Comparison of ENCODE assay signal across 27 cellular contexts in genomic region chr11:133137270-133137669, GRCh38.
"Had no signal": no experiment of that assay in that cellular context is flagged by ENCODE, and none has a peak within 500 bp of the region (broad histone marks: within the 10 kb centered on the region; RNA-seq: fewer than 3 reads in every experiment).

No MANE protein-coding gene starts in this region.

- H3K4me3 ChIP-seq: stomach, suprapubic skin, testis, thoracic aorta, thyroid gland, tibial artery, tibial nerve, transverse colon, upper lobe of left lung, upper lobe of right lung, uterus, vagina had no signal

- H3K27me3 ChIP-seq: testis, thyroid gland, tibial nerve, upper lobe of left lung, uterus, vagina had no signal

- H3K9me3 Mint-ChIP-seq: stimulated activated naive CD8-positive, alpha-beta T cell treated with anti-CD3 and anti-CD28 coated beads, Interleukin-15, Interleukin-2, amounts not matched to agents 100 ng/mL and 50 ng/mL, for 24 hours had no signal

- H3K4me1 Mint-ChIP-seq: stimulated activated effector memory CD8-positive, alpha-beta T cell treated with anti-CD3 and anti-CD28 coated beads, Interleukin-12 subunit alpha, Interleukin-12 subunit beta, amount 100 ng/mL, for 72 hours; stimulated activated memory B cell treated with anti-CD40 and anti-IgM and Interleukin-4, amounts not matched to agents 10 μg/mL and 1 μg/mL and 100 μg/mL, for 72 hours; stimulated activated naive B cell treated with anti-CD40 and anti-IgM and Interleukin-4, amounts not matched to agents 10 μg/mL and 1 μg/mL and 100 μg/mL, for 72 hours; stimulated activated naive CD8-positive, alpha-beta T cell treated with anti-CD3 and anti-CD28 coated beads, Interleukin-15, amount 100 ng/mL, for 72 hours had no signal

- H3K36me3 ChIP-seq: stomach, suprapubic skin, thoracic aorta, thyroid gland, tibial artery, tibial nerve, transverse colon, upper lobe of left lung, upper lobe of right lung, uterus, vagina had no signal

- H3K27ac ChIP-seq: stomach, suprapubic skin, testis, thoracic aorta, thyroid gland, tibial artery, tibial nerve, transverse colon, upper lobe of left lung, upper lobe of right lung, uterus, vagina had no signal

- H3K27me3 Mint-ChIP-seq: stimulated activated memory B cell treated with anti-CD40 and anti-IgM and Interleukin-4, amounts not matched to agents 10 μg/mL and 1 μg/mL and 100 μg/mL, for 72 hours had no signal

- H3K4me3 Mint-ChIP-seq: stimulated activated effector memory CD8-positive, alpha-beta T cell treated with anti-CD3 and anti-CD28 coated beads, Interleukin-12 subunit alpha, Interleukin-12 subunit beta, amount 100 ng/mL, for 72 hours; stimulated activated memory B cell treated with anti-CD40 and anti-IgM and Interleukin-4, amounts not matched to agents 10 μg/mL and 1 μg/mL and 100 μg/mL, for 72 hours; stimulated activated naive B cell treated with anti-CD40 and anti-IgM and Interleukin-4, amounts not matched to agents 10 μg/mL and 1 μg/mL and 100 μg/mL, for 72 hours; stimulated activated naive CD8-positive, alpha-beta T cell treated with anti-CD3 and anti-CD28 coated beads, Interleukin-15, amount 100 ng/mL, for 72 hours; stimulated activated naive CD8-positive, alpha-beta T cell treated with anti-CD3 and anti-CD28 coated beads, Interleukin-15, Interleukin-2, amounts not matched to agents 100 ng/mL and 50 ng/mL, for 24 hours had no signal

- DNase-seq: stimulated activated CD4-positive, alpha-beta T cell treated with anti-CD3 and anti-CD28 coated beads, Interleukin-2, amount 100 ng/mL, for 48 hours; stimulated activated CD4-positive, alpha-beta T cell treated with anti-CD3 and anti-CD28 coated beads, Interleukin-4, amount 100 ng/mL, for 1 hour; stimulated activated CD4-positive, alpha-beta T cell treated with anti-CD3 and anti-CD28 coated beads, Interleukin-4, amount 100 ng/mL, for 24 hours; stimulated activated CD4-positive, alpha-beta T cell treated with anti-CD3 and anti-CD28 coated beads, Interleukin-4, amount 100 ng/mL, for 4 hours; stimulated activated CD8-positive, alpha-beta memory T cell treated with anti-CD3 and anti-CD28 coated beads, Interleukin-4, amount 100 ng/mL, for 48 hours; stimulated activated naive B cell treated with anti-CD40 and anti-IgM and Interleukin-4, amounts not matched to agents 10 μg/mL and 1 μg/mL and 100 μg/mL, for 72 hours; stimulated activated naive CD4-positive, alpha-beta T cell; stimulated activated naive CD4-positive, alpha-beta T cell treated with Interleukin-2 at 50 U/mL for 16 hours; stimulated activated naive CD8-positive, alpha-beta T cell treated with anti-CD3 and anti-CD28 coated beads, Interleukin-15, amount 100 ng/mL, for 72 hours; stimulated activated naive CD8-positive, alpha-beta T cell treated with anti-CD3 and anti-CD28 coated beads, Interleukin-15, Interleukin-2, amounts not matched to agents 100 U/mL and 50 U/mL, for 24 hours; stomach; substantia nigra; testis; thyroid gland; tibial artery; transverse colon; trophoblast cell; upper lobe of left lung; upper lobe of right lung; uterus had no signal

- ATAC-seq: stimulated activated effector memory CD8-positive, alpha-beta T cell treated with anti-CD3 and anti-CD28 coated beads, Interleukin-12 subunit alpha, Interleukin-12 subunit beta, amount 100 ng/mL, for 72 hours; stimulated activated memory B cell treated with anti-CD40 and anti-IgM and Interleukin-4, amounts not matched to agents 10 μg/mL and 1 μg/mL and 100 μg/mL, for 72 hours; stimulated activated naive B cell treated with anti-CD40 and anti-IgM and Interleukin-4, amounts not matched to agents 10 μg/mL and 1 μg/mL and 100 μg/mL, for 72 hours; stimulated activated naive CD8-positive, alpha-beta T cell treated with anti-CD3 and anti-CD28 coated beads, Interleukin-15, amount 100 ng/mL, for 72 hours; stimulated activated naive CD8-positive, alpha-beta T cell treated with anti-CD3 and anti-CD28 coated beads, Interleukin-15, Interleukin-2, amounts not matched to agents 100 U/mL and 50 U/mL, for 24 hours; upper lobe of right lung had no signal

- H3K27ac Mint-ChIP-seq: stimulated activated effector memory CD8-positive, alpha-beta T cell treated with anti-CD3 and anti-CD28 coated beads, Interleukin-12 subunit alpha, Interleukin-12 subunit beta, amount 100 ng/mL, for 72 hours; stimulated activated memory B cell treated with anti-CD40 and anti-IgM and Interleukin-4, amounts not matched to agents 10 μg/mL and 1 μg/mL and 100 μg/mL, for 72 hours; stimulated activated naive B cell treated with anti-CD40 and anti-IgM and Interleukin-4, amounts not matched to agents 10 μg/mL and 1 μg/mL and 100 μg/mL, for 72 hours; stimulated activated naive CD8-positive, alpha-beta T cell treated with anti-CD3 and anti-CD28 coated beads, Interleukin-15, amount 100 ng/mL, for 72 hours; stimulated activated naive CD8-positive, alpha-beta T cell treated with anti-CD3 and anti-CD28 coated beads, Interleukin-15, Interleukin-2, amounts not matched to agents 100 ng/mL and 50 ng/mL, for 24 hours had no signal

- H3K4me1 ChIP-seq: suprapubic skin, testis, tibial artery, transverse colon, uterus, vagina had no signal

- H3K9me3 ChIP-seq: stomach, suprapubic skin, testis, thoracic aorta, thyroid gland, tibial artery, tibial nerve, transverse colon, upper lobe of left lung, upper lobe of right lung, uterus, vagina had no signal

- H3K36me3 Mint-ChIP-seq: stimulated activated effector memory CD8-positive, alpha-beta T cell treated with anti-CD3 and anti-CD28 coated beads, Interleukin-12 subunit alpha, Interleukin-12 subunit beta, amount 100 ng/mL, for 72 hours; stimulated activated memory B cell treated with anti-CD40 and anti-IgM and Interleukin-4, amounts not matched to agents 10 μg/mL and 1 μg/mL and 100 μg/mL, for 72 hours; stimulated activated naive B cell treated with anti-CD40 and anti-IgM and Interleukin-4, amounts not matched to agents 10 μg/mL and 1 μg/mL and 100 μg/mL, for 72 hours had no signal
